ENCODE assay signal across 8 cellular contexts in genomic region chr5:139745121-139745799, GRCh38. TPM values are rescaled to one million over a fixed set of nuclear protein-coding genes. Genes with fewer than 3 reads are reported as not detected.
DNase-seq lines count a peak whose midpoint lies in the region; ATAC-seq and TF ChIP-seq lines count a peak whose summit lies in the region.

No MANE protein-coding gene starts in this region.

- peaks cover 2% of the 10 kb centered on the region for H3K36me3 Mint-ChIP-seq in activated CD4-positive, alpha-beta T cell treated with anti-CD3 and anti-CD28 coated beads, Interleukin-2, amount 10 ng/mL, durations not matched to agents 7 days and 5 days (ENCODE audit: low read depth)

- peaks cover 41% of the 10 kb centered on the region for H3K27me3 Mint-ChIP-seq in activated CD4-positive, alpha-beta T cell treated with anti-CD3 and anti-CD28 coated beads, Interleukin-2, amount 10 ng/mL, durations not matched to agents 7 days and 5 days

- no peak overlapping the region for H3K4me3 Mint-ChIP-seq in activated CD4-positive, alpha-beta T cell treated with anti-CD3 and anti-CD28 coated beads, Interleukin-2, amount 10 ng/mL, durations not matched to agents 7 days and 5 days

- CTCF ChIA-PET in activated CD4-positive, alpha-beta T cell treated with anti-CD3 and anti-CD28 coated beads, Interleukin-2, amount 10 ng/mL, durations not matched to agents 7 days and 5 days (lab: Charles Lee), result interaction anchor here (0.5 to 2.0 kb wide), 4 partner anchors 15 to 382 kb away, joined by 3 to 6 read pairs (median 5); no protein-coding TSS in a partner anchor

- TF ChIP-seq CTCF in coronary artery (IDR thresholded peaks at IDR 0.05), result no peak

- peak; percentile 18 for DNase-seq in activated T-cell treated with anti-CD3 and anti-CD28 coated beads for 24 hours (ENCODE audit: low read depth)
- DNase-seq in activated T-cell treated with anti-CD3 and anti-CD28 coated beads for 4 hours, result no peak
- peak; percentile 66 to 90 for DNase-seq in NCI-H446 (lab: John Stamatoyannopoulos, UW)
- peak; percentile 94 for DNase-seq in coronary artery (ENCODE audit: low spot score)
- DNase-seq in non-pigmented ciliary epithelial cell (ENCODE audit: low read depth), result peak; percentile 55
- DNase-seq in activated CD4-positive, alpha-beta T cell treated with anti-CD3 and anti-CD28 coated beads, Interleukin-2, amount 10 ng/mL, durations not matched to agents 7 days and 5 days, result no peak

- no peaks in the 10 kb centered on the region for H3K9me3 Mint-ChIP-seq in activated CD4-positive, alpha-beta T cell treated with anti-CD3 and anti-CD28 coated beads, Interleukin-2, amount 10 ng/mL, durations not matched to agents 7 days and 5 days

- ATAC-seq in GM19395 (IDR thresholded peaks at IDR 0.05; ENCODE audit: unreplicated experiment) (no peak), HG03095 (IDR thresholded peaks at IDR 0.05; ENCODE audit: unreplicated experiment) (no peak)

- no peak overlapping the region for H3K27ac Mint-ChIP-seq in activated CD4-positive, alpha-beta T cell treated with anti-CD3 and anti-CD28 coated beads, Interleukin-2, amount 10 ng/mL, durations not matched to agents 7 days and 5 days

- peak overlapping the region; percentile 75 for H3K4me3 ChIP-seq in coronary artery

- H3K27ac ChIP-seq in coronary artery, result peak overlapping the region; percentile 73 to 86

- POLR2A ChIA-PET in activated CD4-positive, alpha-beta T cell treated with anti-CD3 and anti-CD28 coated beads, Interleukin-2, amount 10 ng/mL, durations not matched to agents 7 days and 5 days (lab: Charles Lee), result no interaction called here

- H3K4me1 Mint-ChIP-seq in activated CD4-positive, alpha-beta T cell treated with anti-CD3 and anti-CD28 coated beads, Interleukin-2, amount 10 ng/mL, durations not matched to agents 7 days and 5 days, result peaks cover 19% of the 10 kb centered on the region

RNA-seq across cellular contexts. Expression of gene PSD2, which starts 50.3 kb away (rescaled TPM):
- total RNA-seq in activated CD4-positive, alpha-beta T cell treated with anti-CD3 and anti-CD28 coated beads, Interleukin-2, amount 10 ng/mL, durations not matched to agents 7 days and 5 days, result not detected

Comparison
In these comparisons a context has a peak if more than half of its experiments do, and no peak if none do; other contexts are left out.
1. DNase-seq: peak in activated T-cell treated with anti-CD3 and anti-CD28 coated beads for 24 hours (single experiment), NCI-H446 (2 of 2), coronary artery (single experiment) and non-pigmented ciliary epithelial cell (single experiment); none in activated T-cell treated with anti-CD3 and anti-CD28 coated beads for 4 hours (single experiment) and activated CD4-positive, alpha-beta T cell treated with anti-CD3 and anti-CD28 coated beads, Interleukin-2, amount 10 ng/mL, durations not matched to agents 7 days and 5 days (single experiment).